In the genomic region with DNA sequence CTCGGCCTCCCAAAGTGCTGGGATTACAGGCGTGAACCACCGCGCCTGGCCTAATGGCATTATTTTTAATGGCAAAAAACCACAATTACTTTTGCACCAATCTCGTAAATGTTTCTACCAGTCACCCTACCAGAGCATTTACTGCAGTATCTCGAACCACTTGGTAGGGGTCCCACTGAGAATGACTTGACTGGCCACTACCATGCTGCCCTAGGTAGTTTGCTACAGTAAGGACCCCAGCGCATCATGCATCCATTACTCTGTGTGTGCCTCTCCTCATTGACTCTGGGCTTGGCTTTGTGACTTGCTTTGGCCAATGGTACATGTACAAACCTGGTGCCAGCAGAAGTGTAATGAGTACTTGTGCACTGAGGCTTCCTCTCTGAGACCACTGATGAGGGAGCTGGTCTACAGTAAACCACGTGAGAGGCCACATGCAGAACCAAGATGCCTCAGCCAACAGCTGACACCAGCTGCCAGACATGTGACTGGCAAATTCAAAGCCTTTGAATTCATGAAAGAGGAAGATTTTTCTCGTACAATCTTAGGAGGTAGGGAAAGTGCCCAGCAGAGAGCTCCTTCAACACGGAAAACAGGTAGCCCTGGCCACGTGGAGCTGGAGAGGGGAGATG, we compare ENCODE assay signal across 20 cellular contexts.
DNase-seq lines count a peak whose midpoint lies in the region; ATAC-seq and TF ChIP-seq lines count a peak whose summit lies in the region.
"Had no signal": no experiment of that assay in that cellular context is flagged by ENCODE, and none has a peak within 500 bp of the region (broad histone marks: within the 10 kb centered on the region; RNA-seq: fewer than 3 reads in every experiment).

No MANE protein-coding gene starts in this region.

- H3K4me3 ChIP-seq in BLaER1 treated with 17β-estradiol and CSF1 and Interleukin-3, amounts not matched to agents 10 nM and 100 nM, result no peak overlapping the region
- no peak overlapping the region for H3K4me3 ChIP-seq in H7 (ENCODE audit: insufficient read depth, low read depth, low read length)
- H3K4me3 ChIP-seq: adrenal gland, breast epithelium, heart right ventricle, smooth muscle cell, upper lobe of right lung had no signal

- CTCF ChIA-PET in WTC11 (lab: Charles Lee), result interaction anchor here (0.6 to 1.8 kb wide), 76 partner anchors 10 to 1368 kb away, joined by 3 to 32 read pairs (median 4); no protein-coding TSS in a partner anchor

- no peak overlapping the region for H3K9ac ChIP-seq in BLaER1 treated with 17β-estradiol and CSF1 and Interleukin-3, amounts not matched to agents 10 nM and 100 nM

- H4K20me1 ChIP-seq in BLaER1 treated with 17β-estradiol and CSF1 and Interleukin-3, amounts not matched to agents 10 nM and 100 nM, result no peaks in the 10 kb centered on the region

- DNase-seq in NK-92 treated with Interleukin-12 subunit alpha and Interleukin-12 subunit beta, amount 100 ng/mL, for 24 hours (lab: John Stamatoyannopoulos, UW), result peak; percentile 1
- no peak for DNase-seq in NK-92 (lab: John Stamatoyannopoulos, UW; ENCODE audit: unreplicated experiment)
- DNase-seq in WTC11 (ENCODE audit: low spot score), result no peak
- DNase-seq in immature natural killer cell, result peak; percentile 27 to 72 (median 46)
- no peak for DNase-seq in HUDEP-2 (lab: John Stamatoyannopoulos, UW; ENCODE audit: unreplicated experiment in 76 of 76)
- DNase-seq in H7, result no peak
- no peak for DNase-seq in retina
- DNase-seq: cortex of kidney, DMS79 treated with DMSO at 0.1 percent for 48 hours, heart right ventricle, NCI-H1417 treated with DMSO at 0.1 percent for 48 hours, NCI-H524 treated with DMSO at 0.1 percent for 48 hours, upper lobe of right lung had no signal

- H3K4me1 ChIP-seq in BLaER1 treated with 17β-estradiol and CSF1 and Interleukin-3, amounts not matched to agents 10 nM and 100 nM, result peaks cover 7 to 36% (median 34%) of the 10 kb centered on the region in 10 experiments; a peak in 19 of 20 replicates
- H3K4me1 ChIP-seq: adrenal gland, breast epithelium, heart right ventricle, upper lobe of right lung had no signal

- H3K27ac Mint-ChIP-seq in WTC11, result no peak overlapping the region
- peak overlapping the region in 4 of 6 donors; percentile 46 to 88 (median 58) for H3K27ac Mint-ChIP-seq in immature natural killer cell
- H3K27ac Mint-ChIP-seq: H9 had no signal

- no peaks in the 10 kb centered on the region for H3K36me3 ChIP-seq in BLaER1 treated with 17β-estradiol and CSF1 and Interleukin-3, amounts not matched to agents 10 nM and 100 nM
- H3K36me3 ChIP-seq in H7 (replicated peaks; ENCODE audit: control insufficient read depth, insufficient read depth, low read length), result no peaks in the 10 kb centered on the region
- H3K36me3 ChIP-seq: adrenal gland, breast epithelium, heart right ventricle, upper lobe of right lung had no signal

- peak overlapping the region in 7 of 11 experiments; percentile 1 to 41 (median 3); a peak in 7 of 22 replicates for H3K4me2 ChIP-seq in BLaER1 treated with 17β-estradiol and CSF1 and Interleukin-3, amounts not matched to agents 10 nM and 100 nM
- H3K4me2 ChIP-seq: smooth muscle cell had no signal

- peak; percentile 50 for ATAC-seq in WTC11
- ATAC-seq: heart right ventricle had no signal

- no peak for TF ChIP-seq CTCF in WTC11 (IDR thresholded peaks at IDR 0.05)

- H3K27me3 ChIP-seq in BLaER1 treated with 17β-estradiol and CSF1 and Interleukin-3, amounts not matched to agents 10 nM and 100 nM, result no peaks in the 10 kb centered on the region
- no peaks in the 10 kb centered on the region; the same call in 1 of the 2 replicates for H3K27me3 ChIP-seq in H7 (ENCODE audit: control insufficient read depth, insufficient read depth, low read length)
- H3K27me3 ChIP-seq: adrenal gland, breast epithelium, upper lobe of right lung had no signal

- peaks cover 13% of the 10 kb centered on the region for H3K4me1 Mint-ChIP-seq in WTC11
- peaks cover 9 to 16% of the 10 kb centered on the region in 2 donors for H3K4me1 Mint-ChIP-seq in immature natural killer cell

- H3K36me3 Mint-ChIP-seq in WTC11 (no peaks in the 10 kb centered on the region), immature natural killer cell (peaks cover 0 to 3% (median 0%) of the 10 kb centered on the region in 3 donors)

- H3K9me3 Mint-ChIP-seq in WTC11, result peaks cover 3% of the 10 kb centered on the region; the same call in 1 of the 2 replicates
- peaks cover 0 to 4% (median 0%) of the 10 kb centered on the region in 6 donors for H3K9me3 Mint-ChIP-seq in immature natural killer cell
- H3K9me3 Mint-ChIP-seq: activated T-cell treated with anti-CD3 and anti-CD28 coated beads, Interleukin-2, amount 50 U/mL, for 4 hours had no signal

- H3K4me3 Mint-ChIP-seq in WTC11 (no peak overlapping the region), immature natural killer cell (peak overlapping the region in 3 of 5 donors; percentile 12 to 66 (median 66))
- H3K4me3 Mint-ChIP-seq: activated T-cell treated with anti-CD3 and anti-CD28 coated beads, Interleukin-2, amount 50 U/mL, for 4 hours; H9 had no signal

- no peaks in the 10 kb centered on the region for H3K27me3 Mint-ChIP-seq in WTC11 (ENCODE audit: low read depth)
- peaks cover 10 to 16% (median 11%) of the 10 kb centered on the region in 3 donors for H3K27me3 Mint-ChIP-seq in immature natural killer cell (ENCODE audit: low read depth in 3 of 3)

- POLR2A ChIA-PET in WTC11 (lab: Charles Lee), result interaction anchor here (0.6 kb wide), 1 partner anchor 666 kb away, joined by 5 read pairs; no protein-coding TSS in a partner anchor

- H3K9me3 ChIP-seq in BLaER1 treated with 17β-estradiol and CSF1 and Interleukin-3, amounts not matched to agents 10 nM and 100 nM (replicated peaks in 1 of 11), result no peaks in the 10 kb centered on the region
- H3K9me3 ChIP-seq: adrenal gland, breast epithelium, heart right ventricle, upper lobe of right lung had no signal

- H3K27ac ChIP-seq in BLaER1 treated with 17β-estradiol and CSF1 and Interleukin-3, amounts not matched to agents 10 nM and 100 nM, result no peak overlapping the region
- H3K27ac ChIP-seq: 22Rv1, adrenal gland, breast epithelium, heart right ventricle, upper lobe of right lung had no signal

TF ChIP-seq in WTC11, 78 proteins besides CTCF, POLR2A, EP300 and RAD21 (continues in another document):
- TF ChIP-seq E2F5 (CRISPR knock-in tag; IDR thresholded peaks at IDR 0.05), result no peak
- no peak for TF ChIP-seq EMX1 (CRISPR knock-in tag; IDR thresholded peaks at IDR 0.05)
- TF ChIP-seq, protein P1, sequence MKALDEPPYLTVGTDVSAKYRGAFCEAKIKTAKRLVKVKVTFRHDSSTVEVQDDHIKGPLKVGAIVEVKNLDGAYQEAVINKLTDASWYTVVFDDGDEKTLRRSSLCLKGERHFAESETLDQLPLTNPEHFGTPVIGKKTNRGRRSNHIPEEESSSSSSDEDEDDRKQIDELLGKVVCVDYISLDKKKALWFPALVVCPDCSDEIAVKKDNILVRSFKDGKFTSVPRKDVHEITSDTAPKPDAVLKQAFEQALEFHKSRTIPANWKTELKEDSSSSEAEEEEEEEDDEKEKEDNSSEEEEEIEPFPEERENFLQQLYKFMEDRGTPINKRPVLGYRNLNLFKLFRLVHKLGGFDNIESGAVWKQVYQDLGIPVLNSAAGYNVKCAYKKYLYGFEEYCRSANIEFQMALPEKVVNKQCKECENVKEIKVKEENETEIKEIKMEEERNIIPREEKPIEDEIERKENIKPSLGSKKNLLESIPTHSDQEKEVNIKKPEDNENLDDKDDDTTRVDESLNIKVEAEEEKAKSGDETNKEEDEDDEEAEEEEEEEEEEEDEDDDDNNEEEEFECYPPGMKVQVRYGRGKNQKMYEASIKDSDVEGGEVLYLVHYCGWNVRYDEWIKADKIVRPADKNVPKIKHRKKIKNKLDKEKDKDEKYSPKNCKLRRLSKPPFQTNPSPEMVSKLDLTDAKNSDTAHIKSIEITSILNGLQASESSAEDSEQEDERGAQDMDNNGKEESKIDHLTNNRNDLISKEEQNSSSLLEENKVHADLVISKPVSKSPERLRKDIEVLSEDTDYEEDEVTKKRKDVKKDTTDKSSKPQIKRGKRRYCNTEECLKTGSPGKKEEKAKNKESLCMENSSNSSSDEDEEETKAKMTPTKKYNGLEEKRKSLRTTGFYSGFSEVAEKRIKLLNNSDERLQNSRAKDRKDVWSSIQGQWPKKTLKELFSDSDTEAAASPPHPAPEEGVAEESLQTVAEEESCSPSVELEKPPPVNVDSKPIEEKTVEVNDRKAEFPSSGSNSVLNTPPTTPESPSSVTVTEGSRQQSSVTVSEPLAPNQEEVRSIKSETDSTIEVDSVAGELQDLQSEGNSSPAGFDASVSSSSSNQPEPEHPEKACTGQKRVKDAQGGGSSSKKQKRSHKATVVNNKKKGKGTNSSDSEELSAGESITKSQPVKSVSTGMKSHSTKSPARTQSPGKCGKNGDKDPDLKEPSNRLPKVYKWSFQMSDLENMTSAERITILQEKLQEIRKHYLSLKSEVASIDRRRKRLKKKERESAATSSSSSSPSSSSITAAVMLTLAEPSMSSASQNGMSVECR (CRISPR knock-in tag; IDR thresholded peaks at IDR 0.05; ENCODE audit: borderline replicate concordance), result no peak
- TF ChIP-seq ZNF671 (CRISPR knock-in tag; IDR thresholded peaks at IDR 0.05), result no peak
- no peak for TF ChIP-seq CDX4 (CRISPR knock-in tag; IDR thresholded peaks at IDR 0.05; ENCODE audit: borderline replicate concordance)
- no peak for TF ChIP-seq CREB1 (CRISPR knock-in tag; IDR thresholded peaks at IDR 0.05)

Comparison
In these comparisons a context has a peak if more than half of its experiments do, and no peak if none do; other contexts are left out.
1. DNase-seq: peak in NK-92 treated with Interleukin-12 subunit alpha and Interleukin-12 subunit beta, amount 100 ng/mL, for 24 hours (single experiment) and immature natural killer cell (3 of 3); none in NK-92 (single experiment), WTC11 (single experiment), HUDEP-2 (0 of 76), H7 (single experiment) and retina (single experiment).